18 cellular contexts compared by ENCODE assay signal in genomic region chr5:96796434-96796833, GRCh38. TPM values are rescaled to one million over a fixed set of nuclear protein-coding genes. Genes with fewer than 3 reads are reported as not detected.
DNase-seq lines count a peak whose midpoint lies in the region; ATAC-seq and TF ChIP-seq lines count a peak whose summit lies in the region.
"Had no signal": no experiment of that assay in that cellular context is flagged by ENCODE, and none has a peak within 500 bp of the region (broad histone marks: within the 10 kb centered on the region; RNA-seq: fewer than 3 reads in every experiment).

No MANE protein-coding gene starts in this region.

- no peak overlapping the region for H3K4ac ChIP-seq in neuronal stem cell (ENCODE audit: low read length)

- H2BK5ac ChIP-seq in neuronal stem cell (ENCODE audit: low read length) = no peak overlapping the region

- TF ChIP-seq CTCF in C4-2B (conservative IDR thresholded peaks at IDR 0.05) (no peak), fibroblast of mammary gland (conservative IDR thresholded peaks at IDR 0.05; ENCODE audit: control insufficient read depth, insufficient read depth, low read depth, low read length) (no peak)

- no peaks in the 10 kb centered on the region for H3K4me1 ChIP-seq in CD4-positive, CD25-positive, alpha-beta regulatory T cell (ENCODE audit: control insufficient read depth, insufficient read depth, low read length, poor library complexity, severe bottlenecking)
- H3K4me1 ChIP-seq in neuronal stem cell (ENCODE audit: control insufficient read depth in 2 of 2, insufficient read depth in 1 of 2, low read depth in 1 of 2, low read length in 2 of 2) = peaks cover 0 to 7% of the 10 kb centered on the region in 2 donors

- H2BK120ac ChIP-seq in neuronal stem cell (ENCODE audit: low read depth, low read length) = no peak overlapping the region

- H3K23ac ChIP-seq in neuronal stem cell (ENCODE audit: low read depth, low read length, poor library complexity) = no peak overlapping the region

- WGBS in neuronal stem cell (ENCODE audit: extremely low coverage in 2 of 2, insufficient read length in 2 of 2, insufficient replicate concordance in 1 of 2), 2 donors = no CpG with 5 or more reads among the region's 2 CpGs

- POLR2A ChIA-PET in T-cell (lab: Charles Lee) = interaction anchor here in 1 of 2 donors (0.6 kb wide), 1 partner anchor 9 kb away, joined by 4 read pairs; no protein-coding TSS in a partner anchor

- no peak for ATAC-seq in CD4-positive, CD25-positive, alpha-beta regulatory T cell (ENCODE audit: low read depth in 2 of 2)
- ATAC-seq in T-cell (replicated peaks in 1 of 4) = no peak
- ATAC-seq in GM21825 (IDR thresholded peaks at IDR 0.05; ENCODE audit: unreplicated experiment) = no peak
- ATAC-seq in GM19023 (IDR thresholded peaks at IDR 0.05; ENCODE audit: unreplicated experiment) = no peak
- ATAC-seq: GM12878 had no signal

- H3K18ac ChIP-seq in neuronal stem cell (ENCODE audit: low read length) = no peak overlapping the region

- H2AK5ac ChIP-seq in neuronal stem cell (ENCODE audit: low read depth, low read length) = no peak overlapping the region

- no peak overlapping the region for H3K4me2 ChIP-seq in neuronal stem cell (ENCODE audit: insufficient read depth, low read length, poor library complexity, severe bottlenecking)
- H3K4me2 ChIP-seq: GM23338, KMS-11 had no signal

- H3K27ac ChIP-seq in C4-2B (peak overlapping the region; percentile 28; the same call in 1 of the 2 replicates), neuronal stem cell (replicated peaks; ENCODE audit: low read length) (no peak overlapping the region)
- no peak overlapping the region for H3K27ac ChIP-seq in CD4-positive, CD25-positive, alpha-beta regulatory T cell (ENCODE audit: insufficient read depth, low read length, poor library complexity, severe bottlenecking)
- H3K27ac ChIP-seq: KMS-11, SJSA1 had no signal

- H3K9ac ChIP-seq in neuronal stem cell (ENCODE audit: low read depth, low read length, poor library complexity) = no peak overlapping the region
- H3K9ac ChIP-seq: KMS-11 had no signal

- CTCF ChIA-PET in T-cell (lab: Charles Lee) = interaction anchor here (1.0 to 1.1 kb wide), 2 partner anchors 20 to 30 kb away, joined by 3 read pairs; no protein-coding TSS in a partner anchor

- H2BK12ac ChIP-seq in neuronal stem cell (ENCODE audit: low read length) = no peak overlapping the region

- no peak overlapping the region for H3K14ac ChIP-seq in neuronal stem cell (ENCODE audit: low read length)

- H3K27me3 ChIP-seq in CD4-positive, CD25-positive, alpha-beta regulatory T cell (ENCODE audit: control insufficient read depth, insufficient read depth, low read length) = no peaks in the 10 kb centered on the region
- no peaks in the 10 kb centered on the region for H3K27me3 ChIP-seq in neuronal stem cell (ENCODE audit: control insufficient read depth in 3 of 3, insufficient read depth in 3 of 3, low read depth in 1 of 3, low read length in 3 of 3)
- H3K27me3 ChIP-seq: SJSA1 had no signal

- no peak overlapping the region for H4K91ac ChIP-seq in neuronal stem cell (ENCODE audit: low read depth, low read length, poor library complexity)

- no peaks in the 10 kb centered on the region for H3K79me1 ChIP-seq in neuronal stem cell (ENCODE audit: low read depth, low read length)

- no peak for DNase-seq in CD4-positive, CD25-positive, alpha-beta regulatory T cell
- no peak for DNase-seq in T-cell
- peak; percentile 15 for DNase-seq in fibroblast of mammary gland (ENCODE audit: low read depth)
- no peak for DNase-seq in neuronal stem cell (ENCODE audit: low spot score)
- DNase-seq: DND-41, GDM1, NCI-H1048, NCI-H146, NCI-H510A treated with DMSO at 0.1 percent for 48 hours, NCI-H82 had no signal

- H3K9me3 ChIP-seq in CD4-positive, CD25-positive, alpha-beta regulatory T cell (ENCODE audit: control insufficient read depth in 2 of 2, low read length in 2 of 2) = no peaks in the 10 kb centered on the region
- peaks cover 0 to 4% of the 10 kb centered on the region in 2 donors for H3K9me3 ChIP-seq in neuronal stem cell (replicated peaks in 1 of 2; ENCODE audit: control insufficient read depth in 2 of 2, insufficient read depth in 1 of 2, low read depth in 1 of 2, low read length in 2 of 2)
- H3K9me3 ChIP-seq: SJSA1 had no signal

- no peak overlapping the region for H3K4me3 ChIP-seq in CD4-positive, CD25-positive, alpha-beta regulatory T cell (ENCODE audit: low read depth, low read length)
- H3K4me3 ChIP-seq in fibroblast of mammary gland (ENCODE audit: control insufficient read depth, low read depth, low read length) (no peak overlapping the region), neuronal stem cell (ENCODE audit: low read length in 2 of 2) (no peak overlapping the region)
- H3K4me3 ChIP-seq: GM12878, GM23338, SJSA1 had no signal

- H2BK15ac ChIP-seq in neuronal stem cell (ENCODE audit: low read length) = no peak overlapping the region

- H3K4me1 Mint-ChIP-seq in CD4-positive, CD25-positive, alpha-beta regulatory T cell = peaks cover 26 to 59% (median 43%) of the 10 kb centered on the region in 4 donors
- H3K4me1 Mint-ChIP-seq in T-cell = peaks cover 39 to 67% (median 62%) of the 10 kb centered on the region in 3 donors
- H3K4me1 Mint-ChIP-seq: B cell had no signal

- peaks cover 0 to 3% (median 0%) of the 10 kb centered on the region in 7 donors for H3K9me3 Mint-ChIP-seq in CD4-positive, CD25-positive, alpha-beta regulatory T cell
- no peaks in the 10 kb centered on the region for H3K9me3 Mint-ChIP-seq in T-cell
- H3K9me3 Mint-ChIP-seq: GM23338 had no signal

- H3K27ac Mint-ChIP-seq in CD4-positive, CD25-positive, alpha-beta regulatory T cell = peak overlapping the region in 2 of 3 donors; percentile 52 to 71
- H3K27ac Mint-ChIP-seq in T-cell = peak overlapping the region; percentile 32 to 73
- H3K27ac Mint-ChIP-seq: B cell, GM23338 had no signal

- H2AFZ ChIP-seq in neuronal stem cell (ENCODE audit: low read length) = no peak overlapping the region
- H2AFZ ChIP-seq: GM23338 had no signal

- H4K8ac ChIP-seq in neuronal stem cell (ENCODE audit: low read depth, low read length) = no peak overlapping the region

- peaks cover 94% of the 10 kb centered on the region for H3K36me3 ChIP-seq in CD4-positive, CD25-positive, alpha-beta regulatory T cell (ENCODE audit: control insufficient read depth, insufficient read depth, low read length)
- H3K36me3 ChIP-seq in neuronal stem cell (replicated peaks in 1 of 2; ENCODE audit: control insufficient read depth in 2 of 2, insufficient read depth in 2 of 2, low read length in 2 of 2) = peaks cover 0 to 89% of the 10 kb centered on the region in 2 donors

- H3K4me3 Mint-ChIP-seq in CD4-positive, CD25-positive, alpha-beta regulatory T cell = no peak overlapping the region
- no peak overlapping the region for H3K4me3 Mint-ChIP-seq in T-cell
- H3K4me3 Mint-ChIP-seq: B cell, GM23338 had no signal

- H3K27me3 Mint-ChIP-seq in CD4-positive, CD25-positive, alpha-beta regulatory T cell = no peaks in the 10 kb centered on the region
- no peaks in the 10 kb centered on the region for H3K27me3 Mint-ChIP-seq in T-cell
- H3K27me3 Mint-ChIP-seq: B cell had no signal

- peaks cover 61% of the 10 kb centered on the region for H3K36me3 Mint-ChIP-seq in CD4-positive, CD25-positive, alpha-beta regulatory T cell
- H3K36me3 Mint-ChIP-seq in T-cell = peaks cover 73% of the 10 kb centered on the region

RNA-seq across cellular contexts. Expression of gene ERAP1, which starts 11.3 kb away (rescaled TPM):
- total RNA-seq in CD4-positive, CD25-positive, alpha-beta regulatory T cell = 70.4 TPM
- 10 to 100 TPM; 47.3 to 64.3 (median 51.4) TPM for polyA plus RNA-seq in CD4-positive, CD25-positive, alpha-beta regulatory T cell
- total RNA-seq in T-cell = 100 to 1,000 TPM in 4 of 5 donors, 10 to 100 TPM in 1; 91.6 to 153 (median 122) TPM
- 6.1 TPM for polyA plus RNA-seq in neuronal stem cell (2013, experiment 1 of 2)
- 7.0 TPM for polyA plus RNA-seq in neuronal stem cell (2013, experiment 2 of 2)
